ENCODE assay signal across 32 cellular contexts in genomic region chr4:3287972-3288570, GRCh38. TPM values are rescaled to one million over a fixed set of nuclear protein-coding genes. Genes with fewer than 3 reads are reported as not detected.
DNase-seq lines count a peak whose midpoint lies in the region; ATAC-seq lines count a peak whose summit lies in the region.
"Had no signal": no experiment of that assay in that cellular context is flagged by ENCODE, and none has a peak within 500 bp of the region (broad histone marks: within the 10 kb centered on the region; RNA-seq: fewer than 3 reads in every experiment).

No MANE protein-coding gene starts in this region.

- no peaks in the 10 kb centered on the region for H3K36me3 ChIP-seq in BLaER1 treated with 17β-estradiol and CSF1 and Interleukin-3, amounts not matched to agents 10 nM and 100 nM
- H3K36me3 ChIP-seq in skeletal muscle tissue (ENCODE audit: control insufficient read depth in 3 of 3, insufficient read depth in 3 of 3, low read length in 3 of 3) (no peaks in the 10 kb centered on the region), MG63 (no peaks in the 10 kb centered on the region)
- H3K36me3 ChIP-seq: BE2C, thoracic aorta had no signal

- H3K4me1 ChIP-seq in BLaER1 treated with 17β-estradiol and CSF1 and Interleukin-3, amounts not matched to agents 10 nM and 100 nM, result peaks cover 53 to 89% (median 86%) of the 10 kb centered on the region in 10 experiments
- H3K4me1 ChIP-seq in skeletal muscle tissue (ENCODE audit: control insufficient read depth in 3 of 3, insufficient read depth in 3 of 3, low read length in 3 of 3), result peaks cover 30 to 54% (median 43%) of the 10 kb centered on the region in 3 donors
- H3K4me1 ChIP-seq: BE2C had no signal

- peaks cover 43% of the 10 kb centered on the region for H3K27me3 Mint-ChIP-seq in activated CD8-positive, alpha-beta memory T cell treated with anti-CD3 and anti-CD28 coated beads, Interleukin-2, amount 10 ng/mL, durations not matched to agents 7 days and 5 days

- peaks cover 0 to 5% (median 0%) of the 10 kb centered on the region in 11 experiments; a peak in 2 of 22 replicates for H4K20me1 ChIP-seq in BLaER1 treated with 17β-estradiol and CSF1 and Interleukin-3, amounts not matched to agents 10 nM and 100 nM

- peak; percentile 34 for DNase-seq in activated CD8-positive, alpha-beta memory T cell treated with anti-CD3 and anti-CD28 coated beads, Interleukin-2, amount 10 ng/mL, durations not matched to agents 7 days and 5 days
- DNase-seq in islet precursor cell (peak; percentile 48), ecto neural progenitor cell (ENCODE audit: low spot score) (no peak), MG63 (no peak)
- DNase-seq: activated CD4-positive, alpha-beta T cell treated with anti-CD3 and anti-CD28 coated beads for 1 hour; activated CD8-positive, alpha-beta T cell treated with anti-CD3 and anti-CD28 coated beads, Interleukin-2, amount 10 ng/mL, durations not matched to agents 7 days and 5 days; activated naive CD8-positive, alpha-beta T cell treated with anti-CD3 and anti-CD28 coated beads, Interleukin-2, amount 50 U/mL, for 24 hours; activated T-cell treated with anti-CD3 and anti-CD28 coated beads, Interleukin-2, amount 50 U/mL, for 4 hours; BE2C; DMS153; endodermal cell; glutamatergic neuron; H7; KG1; natural killer cell; NCI-H1417; NCI-H2081 treated with DMSO at 0.1 percent for 48 hours; NCI-H345; occipital lobe; SHP77 treated with DMSO at 0.1 percent for 48 hours; small intestine; stimulated activated CD4-positive, alpha-beta T cell treated with anti-CD3 and anti-CD28 coated beads, Interleukin-1b, Interleukin-23, amount 100 ng/mL, for 48 hours; stimulated activated naive CD8-positive, alpha-beta T cell treated with anti-CD3 and anti-CD28 coated beads, Interleukin-15, Interleukin-2, amounts not matched to agents 100 U/mL and 50 U/mL, for 24 hours had no signal

- peaks cover 9% of the 10 kb centered on the region for H3K4me1 Mint-ChIP-seq in activated CD8-positive, alpha-beta memory T cell treated with anti-CD3 and anti-CD28 coated beads, Interleukin-2, amount 10 ng/mL, durations not matched to agents 7 days and 5 days

- peak overlapping the region in 9 of 11 experiments; percentile 19 to 97 (median 93); a peak in 17 of 22 replicates for H3K27ac ChIP-seq in BLaER1 treated with 17β-estradiol and CSF1 and Interleukin-3, amounts not matched to agents 10 nM and 100 nM
- no peak overlapping the region for H3K27ac ChIP-seq in skeletal muscle tissue (ENCODE audit: low read depth, low read length)
- H3K27ac ChIP-seq: HL-60, thoracic aorta had no signal

- peak overlapping the region in 10 of 11 experiments; percentile 18 to 87 (median 84); a peak in 17 of 22 replicates for H3K9ac ChIP-seq in BLaER1 treated with 17β-estradiol and CSF1 and Interleukin-3, amounts not matched to agents 10 nM and 100 nM
- peak overlapping the region in 2 of 3 donors; percentile 25 to 30 for H3K9ac ChIP-seq in skeletal muscle tissue (ENCODE audit: low read depth in 1 of 3, low read length in 3 of 3)

- no peak overlapping the region for H3K4me3 Mint-ChIP-seq in activated CD8-positive, alpha-beta memory T cell treated with anti-CD3 and anti-CD28 coated beads, Interleukin-2, amount 10 ng/mL, durations not matched to agents 7 days and 5 days
- H3K4me3 Mint-ChIP-seq: activated CD8-positive, alpha-beta T cell treated with anti-CD3 and anti-CD28 coated beads, Interleukin-2, amount 10 ng/mL, durations not matched to agents 7 days and 5 days; activated naive CD8-positive, alpha-beta T cell treated with anti-CD3 and anti-CD28 coated beads, Interleukin-2, amount 50 U/mL, for 24 hours; activated T-cell treated with anti-CD3 and anti-CD28 coated beads, Interleukin-2, amount 50 U/mL, for 4 hours; dendritic cell treated with granulocyte-macrophage colony-stimulating factor and Interleukin-4, amounts not matched to agents 40 ng/mL and 50 ng/mL, for 4 days; endodermal cell; natural killer cell had no signal

- no peaks in the 10 kb centered on the region for H3K36me3 Mint-ChIP-seq in activated CD8-positive, alpha-beta memory T cell treated with anti-CD3 and anti-CD28 coated beads, Interleukin-2, amount 10 ng/mL, durations not matched to agents 7 days and 5 days
- H3K36me3 Mint-ChIP-seq: natural killer cell had no signal

- H3K27ac Mint-ChIP-seq in activated CD8-positive, alpha-beta memory T cell treated with anti-CD3 and anti-CD28 coated beads, Interleukin-2, amount 10 ng/mL, durations not matched to agents 7 days and 5 days, result no peak overlapping the region
- H3K27ac Mint-ChIP-seq: activated CD8-positive, alpha-beta T cell treated with anti-CD3 and anti-CD28 coated beads, Interleukin-2, amount 10 ng/mL, durations not matched to agents 7 days and 5 days; activated naive CD8-positive, alpha-beta T cell treated with anti-CD3 and anti-CD28 coated beads, Interleukin-2, amount 50 U/mL, for 24 hours; endodermal cell; natural killer cell had no signal

- CTCF ChIA-PET in activated CD8-positive, alpha-beta memory T cell treated with anti-CD3 and anti-CD28 coated beads, Interleukin-2, amount 10 ng/mL, durations not matched to agents 7 days and 5 days (lab: Charles Lee), result no interaction called here

- H3K4me3 ChIP-seq in BLaER1 treated with 17β-estradiol and CSF1 and Interleukin-3, amounts not matched to agents 10 nM and 100 nM, result peak overlapping the region in 7 of 10 experiments; percentile 55 to 64 (median 60); a peak in 11 of 20 replicates
- H3K4me3 ChIP-seq in skeletal muscle tissue (ENCODE audit: low read length in 3 of 3) (no peak overlapping the region), MG63 (no peak overlapping the region)
- H3K4me3 ChIP-seq: lung, mucosa of descending colon, thoracic aorta had no signal

- peak overlapping the region; percentile 88 to 100 (median 98) for H3K4me2 ChIP-seq in BLaER1 treated with 17β-estradiol and CSF1 and Interleukin-3, amounts not matched to agents 10 nM and 100 nM

- no peak for ATAC-seq in activated CD8-positive, alpha-beta memory T cell treated with anti-CD3 and anti-CD28 coated beads, Interleukin-2, amount 10 ng/mL, durations not matched to agents 7 days and 5 days
- ATAC-seq in GM19452 (IDR thresholded peaks at IDR 0.05; ENCODE audit: unreplicated experiment), result no peak
- ATAC-seq: activated CD8-positive, alpha-beta T cell treated with anti-CD3 and anti-CD28 coated beads, Interleukin-2, amount 10 ng/mL, durations not matched to agents 7 days and 5 days; activated naive CD8-positive, alpha-beta T cell treated with anti-CD3 and anti-CD28 coated beads, Interleukin-2, amount 50 U/mL, for 24 hours; activated T-cell treated with anti-CD3 and anti-CD28 coated beads, Interleukin-2, amount 50 U/mL, for 4 hours; mucosa of descending colon; natural killer cell; Panc1; stimulated activated naive CD8-positive, alpha-beta T cell treated with anti-CD3 and anti-CD28 coated beads, Interleukin-15, Interleukin-2, amounts not matched to agents 100 U/mL and 50 U/mL, for 24 hours had no signal

- peaks cover 0 to 5% (median 0%) of the 10 kb centered on the region in 11 experiments; a peak in 1 of 22 replicates for H3K9me3 ChIP-seq in BLaER1 treated with 17β-estradiol and CSF1 and Interleukin-3, amounts not matched to agents 10 nM and 100 nM (replicated peaks in 1 of 11)
- H3K9me3 ChIP-seq in skeletal muscle tissue (ENCODE audit: control insufficient read depth in 3 of 3, low read length in 3 of 3) (no peaks in the 10 kb centered on the region), MG63 (no peaks in the 10 kb centered on the region)
- H3K9me3 ChIP-seq: BE2C, mucosa of descending colon, thoracic aorta had no signal

- peaks cover 0 to 33% (median 0%) of the 10 kb centered on the region in 11 experiments; a peak in 5 of 22 replicates for H3K27me3 ChIP-seq in BLaER1 treated with 17β-estradiol and CSF1 and Interleukin-3, amounts not matched to agents 10 nM and 100 nM
- peaks cover 0 to 24% (median 4%) of the 10 kb centered on the region in 3 donors for H3K27me3 ChIP-seq in skeletal muscle tissue (ENCODE audit: control insufficient read depth in 3 of 3, insufficient read depth in 3 of 3, low read length in 3 of 3)
- H3K27me3 ChIP-seq in MG63, result no peaks in the 10 kb centered on the region
- H3K27me3 ChIP-seq: BE2C had no signal

- H3K9me3 Mint-ChIP-seq in activated CD8-positive, alpha-beta memory T cell treated with anti-CD3 and anti-CD28 coated beads, Interleukin-2, amount 10 ng/mL, durations not matched to agents 7 days and 5 days (ENCODE audit: low read depth), result no peaks in the 10 kb centered on the region
- H3K9me3 Mint-ChIP-seq: activated naive CD8-positive, alpha-beta T cell treated with anti-CD3 and anti-CD28 coated beads, Interleukin-2, amount 50 U/mL, for 24 hours; activated T-cell treated with anti-CD3 and anti-CD28 coated beads, Interleukin-2, amount 50 U/mL, for 4 hours; dendritic cell treated with granulocyte-macrophage colony-stimulating factor and Interleukin-4, amounts not matched to agents 40 ng/mL and 50 ng/mL, for 4 days; endodermal cell; natural killer cell had no signal

RNA-seq across cellular contexts. Expression of gene RGS12, which starts 4.8 kb away (rescaled TPM):
- total RNA-seq in activated CD8-positive, alpha-beta memory T cell treated with anti-CD3 and anti-CD28 coated beads, Interleukin-2, amount 10 ng/mL, durations not matched to agents 7 days and 5 days, result 1 to 10 TPM; 2.1 to 5.0 TPM
- 28.2 TPM for total RNA-seq in skeletal muscle tissue
- 9.8 and 21.4 TPM in 2 replicates for total RNA-seq in MG63 (2014; rRNA removed; shearing (Covaris generic); ENCODE audit: low replicate concordance)

RNA-seq across cellular contexts. Expression of gene MSANTD1, which starts 39.1 kb away (rescaled TPM):
- under 1 TPM; 0.73 to 0.82 TPM for total RNA-seq in activated CD8-positive, alpha-beta memory T cell treated with anti-CD3 and anti-CD28 coated beads, Interleukin-2, amount 10 ng/mL, durations not matched to agents 7 days and 5 days
- 1.0 TPM for total RNA-seq in skeletal muscle tissue
- total RNA-seq in MG63 (2014; rRNA removed; shearing (Covaris generic); ENCODE audit: low replicate concordance), result 0.57 TPM in 1 of 2 replicates, not detected in the other

Comparison
In these comparisons a context has a peak if more than half of its experiments do, and no peak if none do; other contexts are left out.
1. H3K4me3 ChIP-seq: peak in BLaER1 treated with 17β-estradiol and CSF1 and Interleukin-3, amounts not matched to agents 10 nM and 100 nM (7 of 10); none in skeletal muscle tissue (0 of 3) and MG63 (single experiment).
2. DNase-seq: peak in activated CD8-positive, alpha-beta memory T cell treated with anti-CD3 and anti-CD28 coated beads, Interleukin-2, amount 10 ng/mL, durations not matched to agents 7 days and 5 days (single experiment) and islet precursor cell (single experiment); none in ecto neural progenitor cell (single experiment) and MG63 (single experiment).